In genomic region chr1:98662354-98662665, GRCh38 we compare ENCODE assay signal across 8 cellular contexts. TPM values are rescaled to one million over a fixed set of nuclear protein-coding genes. Genes with fewer than 3 reads are reported as not detected.
DNase-seq lines count a peak whose midpoint lies in the region; ATAC-seq and TF ChIP-seq lines count a peak whose summit lies in the region.

No MANE protein-coding gene starts in this region.

- no peaks in the 10 kb centered on the region for H3K27me3 ChIP-seq in SJCRH30

- no peaks in the 10 kb centered on the region for H3K36me3 Mint-ChIP-seq in nephron (ENCODE audit: low read depth)

- no peak for TF ChIP-seq CTCF in nephron (IDR thresholded peaks at IDR 0.05; ENCODE audit: unreplicated experiment in 3 of 3)

- peak overlapping the region; percentile 94 to 99 (median 98) for H3K27ac Mint-ChIP-seq in nephron

- ATAC-seq in GM21529 (IDR thresholded peaks at IDR 0.05; ENCODE audit: unreplicated experiment), result no peak
- no peak for ATAC-seq in HG02981 (IDR thresholded peaks at IDR 0.05; ENCODE audit: unreplicated experiment)

- peak overlapping the region; percentile 21 for H3K27ac ChIP-seq in SJCRH30

- DNase-seq in ELR (ENCODE audit: low read depth) (peak; percentile 68), SJCRH30 (no peak), fibroblast of gingiva (ENCODE audit: low read depth) (peak; percentile 24), dedifferentiated amniotic fluid mesenchymal stem cell (ENCODE audit: extremely low spot score) (no peak), glomerular visceral epithelial cell (ENCODE audit: extremely low spot score) (no peak)

- peaks cover 21% of the 10 kb centered on the region for H3K4me1 Mint-ChIP-seq in nephron

- H3K27me3 Mint-ChIP-seq in nephron (ENCODE audit: low read depth), result peaks cover 11% of the 10 kb centered on the region

- peak overlapping the region; percentile 98 to 100 (median 99) for H3K4me3 Mint-ChIP-seq in nephron

- H3K36me3 ChIP-seq in SJCRH30, result no peaks in the 10 kb centered on the region

- H3K4me1 ChIP-seq in SJCRH30, result no peaks in the 10 kb centered on the region

- no peaks in the 10 kb centered on the region for H3K9me3 ChIP-seq in SJCRH30 (replicated peaks)

- H3K9me3 Mint-ChIP-seq in nephron, result no peaks in the 10 kb centered on the region

- peak overlapping the region; percentile 81 for H3K4me3 ChIP-seq in SJCRH30

RNA-seq across cellular contexts. Expression of gene SNX7, which starts 0.8 kb away (rescaled TPM):
- total RNA-seq in SJCRH30 (2014; rRNA removed; shearing (Covaris generic)), result 25.2 and 26.9 TPM in 2 replicates

Comparison
In these comparisons a context has a peak if more than half of its experiments do, and no peak if none do; other contexts are left out.
1. DNase-seq: peak in ELR (single experiment) and fibroblast of gingiva (single experiment); none in SJCRH30 (0 of 2), dedifferentiated amniotic fluid mesenchymal stem cell (single experiment) and glomerular visceral epithelial cell (single experiment).